ENCODE assay signal across 8 cellular contexts in genomic region chr6:100880901-100881706, GRCh38. TPM values are rescaled to one million over a fixed set of nuclear protein-coding genes. Genes with fewer than 3 reads are reported as not detected.
DNase-seq lines count a peak whose midpoint lies in the region; ATAC-seq and TF ChIP-seq lines count a peak whose summit lies in the region.

A gene with protein sequence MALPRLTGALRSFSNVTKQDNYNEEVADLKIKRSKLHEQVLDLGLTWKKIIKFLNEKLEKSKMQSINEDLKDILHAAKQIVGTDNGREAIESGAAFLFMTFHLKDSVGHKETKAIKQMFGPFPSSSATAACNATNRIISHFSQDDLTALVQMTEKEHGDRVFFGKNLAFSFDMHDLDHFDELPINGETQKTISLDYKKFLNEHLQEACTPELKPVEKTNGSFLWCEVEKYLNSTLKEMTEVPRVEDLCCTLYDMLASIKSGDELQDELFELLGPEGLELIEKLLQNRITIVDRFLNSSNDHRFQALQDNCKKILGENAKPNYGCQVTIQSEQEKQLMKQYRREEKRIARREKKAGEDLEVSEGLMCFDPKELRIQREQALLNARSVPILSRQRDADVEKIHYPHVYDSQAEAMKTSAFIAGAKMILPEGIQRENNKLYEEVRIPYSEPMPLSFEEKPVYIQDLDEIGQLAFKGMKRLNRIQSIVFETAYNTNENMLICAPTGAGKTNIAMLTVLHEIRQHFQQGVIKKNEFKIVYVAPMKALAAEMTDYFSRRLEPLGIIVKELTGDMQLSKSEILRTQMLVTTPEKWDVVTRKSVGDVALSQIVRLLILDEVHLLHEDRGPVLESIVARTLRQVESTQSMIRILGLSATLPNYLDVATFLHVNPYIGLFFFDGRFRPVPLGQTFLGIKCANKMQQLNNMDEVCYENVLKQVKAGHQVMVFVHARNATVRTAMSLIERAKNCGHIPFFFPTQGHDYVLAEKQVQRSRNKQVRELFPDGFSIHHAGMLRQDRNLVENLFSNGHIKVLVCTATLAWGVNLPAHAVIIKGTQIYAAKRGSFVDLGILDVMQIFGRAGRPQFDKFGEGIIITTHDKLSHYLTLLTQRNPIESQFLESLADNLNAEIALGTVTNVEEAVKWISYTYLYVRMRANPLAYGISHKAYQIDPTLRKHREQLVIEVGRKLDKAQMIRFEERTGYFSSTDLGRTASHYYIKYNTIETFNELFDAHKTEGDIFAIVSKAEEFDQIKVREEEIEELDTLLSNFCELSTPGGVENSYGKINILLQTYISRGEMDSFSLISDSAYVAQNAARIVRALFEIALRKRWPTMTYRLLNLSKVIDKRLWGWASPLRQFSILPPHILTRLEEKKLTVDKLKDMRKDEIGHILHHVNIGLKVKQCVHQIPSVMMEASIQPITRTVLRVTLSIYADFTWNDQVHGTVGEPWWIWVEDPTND (N-terminal part only) (minus strand): TSS chr6:100881329. CDS start chr6:100867997, 13,332 bp downstream.

- peak; percentile 96 for ATAC-seq in GM21576 (IDR thresholded peaks at IDR 0.05; ENCODE audit: unreplicated experiment)
- ATAC-seq in esophagus mucosa: peak; percentile 100

- H3K27ac Mint-ChIP-seq in IgD-negative memory B cell: peak within 1 kb of the TSS; percentile 70 to 99 (median 86)
- H3K27ac Mint-ChIP-seq in activated T-cell treated with anti-CD3 and anti-CD28 coated beads, Interleukin-2, amount 50 U/mL, for 24 hours: peak within 1 kb of the TSS; percentile 100

- peaks cover 22 to 39% (median 28%) of the 10 kb centered on the region in 3 donors for H3K4me1 Mint-ChIP-seq in IgD-negative memory B cell
- H3K4me1 Mint-ChIP-seq in activated T-cell treated with anti-CD3 and anti-CD28 coated beads, Interleukin-2, amount 50 U/mL, for 24 hours (ENCODE audit: low read depth): peaks cover 49% of the 10 kb centered on the region

- H3K27me3 Mint-ChIP-seq in IgD-negative memory B cell: no peaks in the 10 kb centered on the region
- H3K27me3 Mint-ChIP-seq in activated T-cell treated with anti-CD3 and anti-CD28 coated beads, Interleukin-2, amount 50 U/mL, for 24 hours: no peaks in the 10 kb centered on the region

- H3K9me3 Mint-ChIP-seq in IgD-negative memory B cell: no peaks in the 10 kb centered on the region
- H3K9me3 Mint-ChIP-seq in activated T-cell treated with anti-CD3 and anti-CD28 coated beads, Interleukin-2, amount 50 U/mL, for 24 hours: no peaks in the 10 kb centered on the region

- H3K36me3 Mint-ChIP-seq in IgD-negative memory B cell: no peaks in the 10 kb centered on the region
- H3K36me3 Mint-ChIP-seq in activated T-cell treated with anti-CD3 and anti-CD28 coated beads, Interleukin-2, amount 50 U/mL, for 24 hours (ENCODE audit: low read depth): peaks cover 44% of the 10 kb centered on the region

- H3K4me3 Mint-ChIP-seq in IgD-negative memory B cell: peak within 1 kb of the TSS; percentile 93 to 100 (median 100)
- peak within 1 kb of the TSS; percentile 100 for H3K4me3 Mint-ChIP-seq in activated T-cell treated with anti-CD3 and anti-CD28 coated beads, Interleukin-2, amount 50 U/mL, for 24 hours

- peak; percentile 93 for DNase-seq in DMS53 (lab: John Stamatoyannopoulos, UW)
- peak; percentile 95 for DNase-seq in activated T-cell treated with anti-CD3 and anti-CD28 coated beads, Interleukin-2, amount 50 U/mL, for 24 hours
- DNase-seq in myocyte (ENCODE audit: low read depth): peak; percentile 93
- DNase-seq in stimulated activated CD8-positive, alpha-beta memory T cell treated with anti-CD3 and anti-CD28 coated beads, Interleukin-7, amount 100 ng/mL, for 4 hours (ENCODE audit: low read depth in 2 of 2): peak; percentile 78 to 91

TF ChIP-seq in PFSK-1, 5 proteins besides CTCF, POLR2A, EP300 and RAD21:
- peak; percentile 97 for TF ChIP-seq POLR2AphosphoS5 (IDR thresholded peaks at IDR 0.05; ENCODE audit: low read depth, low read length)
- peak; percentile 73; the same call in 1 of the 2 replicates for TF ChIP-seq SIN3A (IDR thresholded peaks at IDR 0.05; ENCODE audit: borderline replicate concordance, insufficient read depth, low read length)
- no peak; a peak in 1 of 4 replicates for TF ChIP-seq REST (IDR thresholded peaks at IDR 0.05; ENCODE audit: insufficient read depth in 1 of 2, low read depth in 2 of 2, low read length in 2 of 2)
- TF ChIP-seq TAF1 (IDR thresholded peaks at IDR 0.05; ENCODE audit: borderline replicate concordance, insufficient read depth, low read length): peak; percentile 91
- TF ChIP-seq FOXP2 (optimal IDR thresholded peaks at IDR 0.05; ENCODE audit: borderline replicate concordance, extremely low read depth, extremely low read length, insufficient read depth): peak; percentile 90
TF ChIP-seq in PFSK-1: peak in this region for 4.

RNA-seq across cellular contexts. Expression of the gene that starts here (rescaled TPM):
- 30.3 TPM for polyA plus RNA-seq in IgD-negative memory B cell
- 11.5 TPM for polyA plus RNA-seq in PFSK-1 (2012; ENCODE audit: insufficient read length, low read depth)
- total RNA-seq in esophagus mucosa (32.2 TPM), myocyte (59.3 and 70.0 TPM in 2 replicates)
- 15.3 TPM for polyA plus RNA-seq in myocyte (2012)

Comparison
In these comparisons a context has a peak if more than half of its experiments do, and no peak if none do; other contexts are left out.
1. Peak in every context shown above with its lines: DNase-seq and ATAC-seq.